ENCODE assay signal across 1 cellular context in genomic region chr1:10430216-10431064, GRCh38.
A peak's percentile ranks its signal among the peaks of the same experiment; 100 is the strongest.
TF ChIP-seq lines count a peak whose summit lies in the region.

Gene CENPS, plus strand, starts transcription at chr1:10430433. Its CDS starts 85 bp downstream, at chr1:10430518.

TF ChIP-seq in K562, 482 proteins besides CTCF, POLR2A, EP300 and RAD21 (continued from another document):
- TF ChIP-seq ZBTB40 (IDR thresholded peaks at IDR 0.05): no peak
- TF ChIP-seq ZBTB40 (CRISPR knock-in tag; IDR thresholded peaks at IDR 0.05): no peak
- no peak for TF ChIP-seq HDAC6 (IDR thresholded peaks at IDR 0.05; ENCODE audit: low read depth, low read length)
- peak; percentile 89 for TF ChIP-seq RREB1 (CRISPR knock-in tag; IDR thresholded peaks at IDR 0.05)
- 0 out of 2 replicates have a peak, but pooled peaks have one; percentile 19 for TF ChIP-seq HLTF (IDR thresholded peaks at IDR 0.05)
